ENCODE assay signal across 24 cellular contexts in the genomic region with DNA sequence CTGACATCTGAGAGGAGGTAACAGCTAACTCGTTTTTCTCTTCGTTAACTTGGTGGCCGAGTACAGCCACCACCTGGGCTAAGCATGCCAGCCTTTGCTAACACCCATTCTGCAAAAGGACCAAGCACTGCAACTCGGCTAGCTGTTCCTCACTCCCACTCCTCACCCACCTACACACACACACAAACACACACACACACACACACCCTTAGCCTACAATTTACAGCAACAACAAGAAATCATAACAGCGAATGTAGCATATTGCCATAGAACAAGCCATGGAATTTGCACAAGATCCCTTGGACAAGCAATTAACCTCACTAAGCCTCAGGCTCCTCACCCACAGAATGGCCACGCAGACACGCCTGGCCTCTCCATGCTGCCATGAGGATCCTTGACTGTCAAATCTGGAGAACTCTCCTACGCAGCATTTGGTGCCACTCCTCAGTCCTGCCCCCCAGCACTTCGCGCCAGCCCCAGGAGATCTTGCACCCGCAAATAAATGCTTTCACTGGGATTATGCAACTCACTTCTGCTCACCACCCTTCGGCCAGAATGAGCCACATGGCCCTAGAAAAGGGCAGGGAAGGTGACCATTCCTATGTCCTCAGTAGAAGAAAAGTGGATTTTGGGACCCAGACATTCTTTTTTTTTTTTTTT. TPM values are rescaled to one million over a fixed set of nuclear protein-coding genes. Genes with fewer than 3 reads are reported as not detected.
A peak's percentile ranks its signal among the peaks of the same experiment; 100 is the strongest.
DNase-seq lines count a peak whose midpoint lies in the region; ATAC-seq, FAIRE-seq and TF ChIP-seq lines count a peak whose summit lies in the region.
"Had no signal": no experiment of that assay in that cellular context is flagged by ENCODE, and none has a peak within 500 bp of the region (broad histone marks: within the 10 kb centered on the region; RNA-seq: fewer than 3 reads in every experiment).

No MANE protein-coding gene starts in this region.

- H2BK5ac ChIP-seq in H1 (ENCODE audit: low read depth, low read length), result peak overlapping the region; percentile 38; the same call in 1 of the 2 replicates

- peaks cover 24% of the 10 kb centered on the region for H3K4me1 Mint-ChIP-seq in nephron progenitor cell

- no peaks in the 10 kb centered on the region for H3K9me3 Mint-ChIP-seq in nephron progenitor cell

- peaks cover 2% of the 10 kb centered on the region for H3K27me3 Mint-ChIP-seq in nephron progenitor cell (ENCODE audit: low read depth, poor library complexity)

- H2BK12ac ChIP-seq in H1 (ENCODE audit: low read depth, low read length), result peak overlapping the region; percentile 52; the same call in 1 of the 2 replicates

- no peak overlapping the region for H3K4ac ChIP-seq in H1 (replicated peaks; ENCODE audit: insufficient read length, low read depth, low read length)

- H3K4me3 Mint-ChIP-seq in nephron progenitor cell, result no peak overlapping the region

- H3K14ac ChIP-seq in H1 (ENCODE audit: insufficient read length), result no peak overlapping the region

- H3K27ac Mint-ChIP-seq in nephron progenitor cell, result peak overlapping the region; percentile 47

- no peak overlapping the region for H3K4me2 ChIP-seq in H1 (ENCODE audit: insufficient read depth in 1 of 2, low read depth in 2 of 2, low read length in 2 of 2)

- H2BK120ac ChIP-seq in H1 (replicated peaks; ENCODE audit: low read depth, low read length), result no peak overlapping the region

- TF ChIP-seq CTCF in H1 (IDR thresholded peaks at IDR 0.05; ENCODE audit: control extremely low read depth in 1 of 3, insufficient read depth in 1 of 3, low read depth in 1 of 3, low read length in 3 of 3), result no peak
- no peak for TF ChIP-seq CTCF in nephron progenitor cell (IDR thresholded peaks at IDR 0.05)
- no peak for TF ChIP-seq CTCF in upper lobe of left lung (IDR thresholded peaks at IDR 0.05)
- TF ChIP-seq CTCF in transverse colon (IDR thresholded peaks at IDR 0.05), result no peak

- peaks cover 10 to 17% of the 10 kb centered on the region in 2 experiments for H4K20me1 ChIP-seq in H1 (replicated peaks in 1 of 2; ENCODE audit: control insufficient read depth in 1 of 2, insufficient read depth in 2 of 2, low read length in 2 of 2)

- intact Hi-C loops in transverse colon (cut with DNase I; ENCODE audit: low total_unique reads), result no loop called here

- peak overlapping the region; percentile 58; the same call in 1 of the 2 replicates for H2AK5ac ChIP-seq in H1 (ENCODE audit: low read depth, low read length)

- H3K18ac ChIP-seq in H1 (ENCODE audit: extremely low read depth, low read length), result no peak overlapping the region

- peaks cover 21 to 98% of the 10 kb centered on the region in 2 experiments for H3K79me2 ChIP-seq in H1 (ENCODE audit: control insufficient read depth in 1 of 2, insufficient read depth in 2 of 2, low read length in 2 of 2)

- H3K23ac ChIP-seq in H1 (ENCODE audit: insufficient read length), result no peak overlapping the region

- no peaks in the 10 kb centered on the region for H3K27me3 ChIP-seq in HUES48 (ENCODE audit: control insufficient read depth, insufficient read depth, low read length)
- H3K27me3 ChIP-seq in H1 (replicated peaks in 1 of 4; ENCODE audit: control insufficient read depth in 3 of 4, extremely low read depth in 1 of 4, insufficient read depth in 3 of 4, low read length in 3 of 4), result no peaks in the 10 kb centered on the region
- no peaks in the 10 kb centered on the region for H3K27me3 ChIP-seq in upper lobe of left lung
- H3K27me3 ChIP-seq in transverse colon, result no peaks in the 10 kb centered on the region
- H3K27me3 ChIP-seq: BE2C, MG63, SJSA1 had no signal

- no peak overlapping the region for H4K91ac ChIP-seq in H1 (replicated peaks; ENCODE audit: insufficient read length, low read length)

- TF ChIP-seq EP300 in H1 (IDR thresholded peaks at IDR 0.05; ENCODE audit: borderline replicate concordance in 1 of 2, low read depth in 2 of 2, low read length in 2 of 2) (no peak), upper lobe of left lung (IDR thresholded peaks at IDR 0.05) (no peak), transverse colon (IDR thresholded peaks at IDR 0.05; ENCODE audit: low read depth) (no peak)

- H3K27ac ChIP-seq in HUES48 (ENCODE audit: low read depth, low read length), result no peak overlapping the region
- H3K27ac ChIP-seq in H1 (ENCODE audit: low read depth, low read length), result no peak overlapping the region
- H3K27ac ChIP-seq in upper lobe of left lung, result no peak overlapping the region
- H3K27ac ChIP-seq in transverse colon, result no peak overlapping the region
- H3K27ac ChIP-seq: SJSA1 had no signal

- H3K4me3 ChIP-seq in HUES48 (ENCODE audit: low read depth, low read length) (no peak overlapping the region), H1 (ENCODE audit: extremely low read depth in 1 of 4, insufficient read depth in 2 of 4, low read depth in 3 of 4, low read length in 4 of 4) (no peak overlapping the region), upper lobe of left lung (no peak overlapping the region), transverse colon (no peak overlapping the region)
- H3K4me3 ChIP-seq: HAP-1, K562, MG63, SJSA1 had no signal

- peak overlapping the region; percentile 68; the same call in 1 of the 2 replicates for H2BK15ac ChIP-seq in H1 (ENCODE audit: low read length)

- POLR2A ChIA-PET in H1 (lab: Charles Lee; ENCODE audit: partially characterized antibody), result interaction anchor here (0.6 to 1.7 kb wide), 3 partner anchors 10 to 37 kb away, joined by 3 to 5 read pairs (median 4); no protein-coding TSS in a partner anchor

- no peak overlapping the region for H2AFZ ChIP-seq in H1 (ENCODE audit: low read length)

- H2BK20ac ChIP-seq in H1 (ENCODE audit: low read length), result no peak overlapping the region

- no peak overlapping the region for H4K8ac ChIP-seq in H1 (ENCODE audit: extremely low read depth, insufficient read depth, low read length)

- H3K23me2 ChIP-seq in H1 (ENCODE audit: low read depth, low read length), result no peaks in the 10 kb centered on the region; the same call in 1 of the 2 replicates

- peaks cover 14% of the 10 kb centered on the region; the same call in 1 of the 2 replicates for H3K4me1 ChIP-seq in HUES48 (ENCODE audit: control insufficient read depth, insufficient read depth, low read length)
- H3K4me1 ChIP-seq in H1 (replicated peaks in 1 of 4; ENCODE audit: control insufficient read depth in 3 of 4, insufficient read depth in 4 of 4, low read length in 3 of 4), result peaks cover 0 to 14% (median 9%) of the 10 kb centered on the region in 4 experiments; a peak in 5 of 7 replicates
- peaks cover 0 to 20% (median 0%) of the 10 kb centered on the region in 4 donors for H3K4me1 ChIP-seq in upper lobe of left lung
- peaks cover 6 to 22% (median 8%) of the 10 kb centered on the region in 4 donors for H3K4me1 ChIP-seq in transverse colon
- H3K4me1 ChIP-seq: BE2C, HAP-1 had no signal

- no peak for FAIRE-seq in H1 (lab: Jason Lieb, UNC)
- FAIRE-seq: D721Med, HepG2, K562 had no signal

- H3K9ac ChIP-seq in HUES48 (ENCODE audit: low read depth, low read length) (0 out of 2 replicates have a peak overlapping the region, but pooled peaks have one; percentile 12), H1 (replicated peaks in 1 of 4; ENCODE audit: extremely low read depth in 1 of 4, low read depth in 3 of 4, low read length in 3 of 4) (no peak overlapping the region)

- peaks cover 21% of the 10 kb centered on the region for H3K79me1 ChIP-seq in H1 (ENCODE audit: low read depth, low read length)

- in situ Hi-C loops in transverse colon (cut with MboI; ENCODE audit: low pct_ligation_motif_present in 1 of 4, low pct_unique_long_range_greater_than_20kb in 1 of 4, low sequenced_read_pairs in 3 of 4), result no loop called here

- H3K56ac ChIP-seq in H1 (replicated peaks; ENCODE audit: insufficient read length, low read depth, low read length), result no peak overlapping the region

- no peak for TF ChIP-seq RAD21 in H1 (IDR thresholded peaks at IDR 0.05 in 1 of 2, conservative IDR thresholded peaks at IDR 0.05 in 1 of 2; ENCODE audit: low read depth in 2 of 2, low read length in 2 of 2)

- ATAC-seq in upper lobe of left lung (ENCODE audit: low FRiP score in 2 of 2), result peak; percentile 14 to 88
- no peak for ATAC-seq in HG02759 (IDR thresholded peaks at IDR 0.05; ENCODE audit: unreplicated experiment)
- ATAC-seq: HepG2, K562, Right ventricle myocardium inferior had no signal

- H3K36me3 ChIP-seq in HUES48 (ENCODE audit: control insufficient read depth, insufficient read depth, low read length) (no peaks in the 10 kb centered on the region), H1 (ENCODE audit: control insufficient read depth in 2 of 4, insufficient read depth in 4 of 4, low read length in 3 of 4) (0 out of 8 replicates have a peak, but pooled peaks cover 0 to 2% (median 0%) of the 10 kb centered on the region in 4 experiments), upper lobe of left lung (no peaks in the 10 kb centered on the region), transverse colon (no peaks in the 10 kb centered on the region)
- H3K36me3 ChIP-seq: BE2C, HAP-1, MG63, SJSA1 had no signal

- H4K5ac ChIP-seq in H1 (ENCODE audit: insufficient read length, low read depth, low read length), result no peak overlapping the region

- 88% methylated on average over 12 of the region's 12 CpGs; no CpG with 5 or more reads in 1 of the 2 experiments for WGBS in H1 (ENCODE audit: extremely low coverage in 1 of 2, insufficient coverage in 1 of 2, insufficient read length in 1 of 2, insufficient replicate concordance in 2 of 2, low coverage in 1 of 2, low lambda C conversion rate in 2 of 2, missing lambda C conversion rate in 1 of 2), 2 experiments
- 77 to 83% methylated on average over 12 of the region's 12 CpGs for WGBS in upper lobe of left lung, 2 donors
- WGBS in transverse colon (ENCODE audit: low coverage in 1 of 2), 2 donors, result 87 to 89% methylated on average over 4 to 12 of the region's 12 CpGs

- H3K36me3 Mint-ChIP-seq in nephron progenitor cell (ENCODE audit: low read depth), result no peaks in the 10 kb centered on the region

- CTCF ChIA-PET in H1 (lab: Charles Lee; ENCODE audit: partially characterized antibody), result interaction anchor here (1.3 kb wide), 1 partner anchor 8 kb away, joined by 3 read pairs; no protein-coding TSS in a partner anchor

- H3K9me3 ChIP-seq in HUES48 (ENCODE audit: control insufficient read depth, insufficient read depth, low read length), result no peaks in the 10 kb centered on the region
- no peaks in the 10 kb centered on the region for H3K9me3 ChIP-seq in H1 (ENCODE audit: insufficient read depth in 2 of 2, low read depth in 1 of 2, low read length in 1 of 2)
- H3K9me3 ChIP-seq in upper lobe of left lung, result no peaks in the 10 kb centered on the region
- no peaks in the 10 kb centered on the region for H3K9me3 ChIP-seq in transverse colon
- H3K9me3 ChIP-seq: BE2C, HAP-1, MG63, SJSA1 had no signal

- no peak for DNase-seq in H1 (ENCODE audit: low read depth in 1 of 2, low spot score in 2 of 2)
- DNase-seq in nephron progenitor cell, result no peak
- peak; percentile 30 to 54 for DNase-seq in upper lobe of left lung
- DNase-seq in transverse colon, result no peak
- no peak for DNase-seq in germinal center (ENCODE audit: low spot score)
- DNase-seq: BE2C, EL, GF-D8, MG63, NCI-H1048, NCI-H1417 treated with DMSO at 0.1 percent for 48 hours, NCI-H187, NCI-H446, NCI-H526, OCI-M1 had no signal

- TF ChIP-seq POLR2A in H1 (IDR thresholded peaks at IDR 0.05; ENCODE audit: control extremely low read depth in 1 of 2, low read depth in 2 of 2, low read length in 2 of 2), result no peak
- no peak for TF ChIP-seq POLR2A in upper lobe of left lung (IDR thresholded peaks at IDR 0.05)
- TF ChIP-seq POLR2A in transverse colon (IDR thresholded peaks at IDR 0.05), result no peak

RNA-seq across cellular contexts. Expression of a gene that starts 58.9 kb away (rescaled TPM):
- total RNA-seq in H1 (2021; fragmentation: NEBNext Ultra II Directional; extraction: Animal tissue kit (Norgen Biotek cat#: 25700)), result 69.5 and 83.0 TPM in 2 replicates
- 43.7 and 51.4 TPM in 2 replicates for polyA plus RNA-seq in H1 (2011; rRNA removed)
- 42.0 TPM for polyA plus RNA-seq in H1 (2011; cell fraction: cytosol; rRNA removed)
- 56.3 TPM for polyA plus RNA-seq in H1 (2011; cell fraction: nucleus; rRNA removed)
- 40.0 to 53.5 TPM (median 47.7 TPM) in 4 replicates for polyA plus RNA-seq in H1 (2012, experiment 1 of 2)
- polyA plus RNA-seq in H1 (2012, experiment 2 of 2), result 38.9 TPM
- 39.9 TPM for polyA plus RNA-seq in H1 (2013, experiment 1 of 2)
- polyA plus RNA-seq in H1 (2013, experiment 2 of 2), result 39.1 TPM
- 121 and 152 TPM in 2 replicates for polyA minus RNA-seq in H1 (2011; rRNA and poly(A)+ RNA removed)
- 72.1 TPM for polyA minus RNA-seq in H1 (2011; cell fraction: cytosol; rRNA and poly(A)+ RNA removed)
- polyA minus RNA-seq in H1 (2011; cell fraction: nucleus; rRNA and poly(A)+ RNA removed), result 137 TPM
- 10 to 100 TPM; 14.0 to 56.6 (median 25.3) TPM for total RNA-seq in upper lobe of left lung
- total RNA-seq in transverse colon, result 100 to 1,000 TPM in 2 of 4 donors, 10 to 100 TPM in 2; 46.5 to 304 (median 80.5) TPM
- total RNA-seq: A673 had no signal

Comparison
In these comparisons a context has a peak if more than half of its experiments do, and no peak if none do; other contexts are left out.
1. DNase-seq: peak in upper lobe of left lung (2 of 2); none in H1 (0 of 2), nephron progenitor cell (single experiment), transverse colon (single experiment) and germinal center (single experiment).